ENCODE assay signal across 15 cellular contexts in the genomic region with DNA sequence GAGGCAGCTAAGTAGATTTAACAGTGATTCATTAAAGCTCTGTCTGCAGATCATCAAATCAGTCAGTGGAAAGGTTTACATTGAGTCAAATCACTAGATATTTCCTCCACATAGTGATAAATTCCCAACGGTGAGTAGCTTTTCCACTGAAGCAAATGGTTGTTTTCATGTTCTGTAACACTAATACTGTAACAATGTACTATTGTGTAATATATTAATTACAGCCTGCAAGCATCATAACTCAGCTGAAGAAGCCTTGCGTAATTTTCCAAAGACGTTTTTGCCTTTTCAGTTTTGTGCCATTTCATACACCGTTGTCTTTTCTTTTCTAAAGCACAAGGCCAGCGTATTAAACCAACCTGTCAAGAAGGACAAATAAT. TPM values are rescaled to one million over a fixed set of nuclear protein-coding genes. Genes with fewer than 3 reads are reported as not detected.
A peak's percentile ranks its signal among the peaks of the same experiment; 100 is the strongest.
DNase-seq lines count a peak whose midpoint lies in the region; ATAC-seq and TF ChIP-seq lines count a peak whose summit lies in the region.
"Had no signal": no experiment of that assay in that cellular context is flagged by ENCODE, and none has a peak within 500 bp of the region (broad histone marks: within the 10 kb centered on the region; RNA-seq: fewer than 3 reads in every experiment).

No MANE protein-coding gene starts in this region.

- no peaks in the 10 kb centered on the region for H4K20me1 ChIP-seq in SK-N-SH (ENCODE audit: insufficient read depth)

- no peaks in the 10 kb centered on the region for H3K79me2 ChIP-seq in SK-N-SH (ENCODE audit: insufficient read depth)

- 28% methylated on average over 5 of the region's 5 CpGs for WGBS in SK-N-SH (ENCODE audit: low lambda C conversion rate)
- WGBS in testis, 2 donors, result 51 to 61% methylated on average over 5 of the region's 5 CpGs

- POLR2A ChIA-PET in SK-N-SH (lab: Yijun Ruan, JAX), result no interaction called here

- intact Hi-C loops in testis (cut with DNase I; ENCODE audit: low total_unique reads), result no loop called here

- H3F3A ChIP-seq in SK-N-SH (replicated peaks; ENCODE audit: insufficient read depth), result no peaks in the 10 kb centered on the region

- H3K4me3 ChIP-seq in SK-N-SH (ENCODE audit: low read depth in 2 of 2, low read length in 1 of 2) (no peak overlapping the region), testis (no peak overlapping the region)
- H3K4me3 ChIP-seq: GM12878, skin epidermis had no signal

- TF ChIP-seq CTCF in SK-N-SH (IDR thresholded peaks at IDR 0.05), result no peak
- TF ChIP-seq CTCF in VCaP (conservative IDR thresholded peaks at IDR 0.05), result no peak
- TF ChIP-seq CTCF in testis (IDR thresholded peaks at IDR 0.05), result no peak

- H3K4me1 ChIP-seq in SK-N-SH (ENCODE audit: control insufficient read depth in 1 of 2, insufficient read depth in 2 of 2, low read depth in 1 of 2, low read length in 1 of 2) (peaks cover 0 to 3% of the 10 kb centered on the region in 2 experiments; a peak in 1 of 4 replicates), testis (peaks cover 11% of the 10 kb centered on the region)

- H3K27me3 ChIP-seq in SK-N-SH (ENCODE audit: insufficient read depth) (no peaks in the 10 kb centered on the region), testis (no peaks in the 10 kb centered on the region)

- H2AFZ ChIP-seq in SK-N-SH (ENCODE audit: low read depth), result no peak overlapping the region

- no peak overlapping the region for H3K4me2 ChIP-seq in SK-N-SH

- H3K27ac ChIP-seq in SK-N-SH (ENCODE audit: low read depth in 2 of 2, low read length in 1 of 2) (no peak overlapping the region), VCaP (peak overlapping the region; percentile 56), testis (no peak overlapping the region)
- H3K27ac ChIP-seq: skin epidermis had no signal

- TF ChIP-seq EP300 in SK-N-SH (IDR thresholded peaks at IDR 0.05; ENCODE audit: borderline replicate concordance in 1 of 2, low read depth in 1 of 2, low read length in 1 of 2), result no peak

- no peak for TF ChIP-seq POLR2A in testis (IDR thresholded peaks at IDR 0.05)

- no peak overlapping the region for H3K9ac ChIP-seq in SK-N-SH

- ATAC-seq in SK-N-SH treated with all-trans-retinoic acid at 6 μM for 48 hours (no peak), HG03097 (IDR thresholded peaks at IDR 0.05; ENCODE audit: low FRiP score, unreplicated experiment) (no peak)
- ATAC-seq: GM12878 had no signal

- no peak for DNase-seq in SK-N-SH
- peak; percentile 76 for DNase-seq in fibroblast of the conjunctiva (ENCODE audit: low read depth)
- peak; percentile 73 for DNase-seq in stromal cell of bone marrow (ENCODE audit: low read depth)
- DNase-seq in testis, result no peak
- DNase-seq in NCI-H2081 (lab: John Stamatoyannopoulos, UW), result no peak
- DNase-seq: activated naive CD4-positive, alpha-beta T cell treated with anti-CD3 and anti-CD28 coated beads, Interleukin-2, amount 50 U/mL, for 16 hours; DMS 273 treated with DMSO at 0.1 percent for 48 hours; naive B cell; NCI-H1092 treated with DMSO at 0.1 percent for 48 hours; NCI-H446 had no signal

- H3K36me3 ChIP-seq in SK-N-SH (replicated peaks in 1 of 2; ENCODE audit: control insufficient read depth in 1 of 2, insufficient read depth in 2 of 2, low read length in 1 of 2) (no peaks in the 10 kb centered on the region), testis (ENCODE audit: low read depth, missing control alignments) (no peaks in the 10 kb centered on the region)

- H3K9me3 ChIP-seq in SK-N-SH (no peaks in the 10 kb centered on the region), testis (no peaks in the 10 kb centered on the region)

- no peak for TF ChIP-seq RAD21 in SK-N-SH (IDR thresholded peaks at IDR 0.05; ENCODE audit: low read length)

- no peaks in the 10 kb centered on the region for H3K9me2 ChIP-seq in SK-N-SH

- CTCF ChIA-PET in SK-N-SH (lab: Yijun Ruan, JAX), result interaction anchor here (0.8 to 1.0 kb wide), 3 partner anchors 11 to 17 kb away, joined by 3 read pairs; no protein-coding TSS in a partner anchor

TF ChIP-seq in SK-N-SH treated with all-trans-retinoic acid at 6 μM for 48 hours, 23 proteins besides CTCF, POLR2A, EP300 and RAD21:
- TF ChIP-seq ZFP3 (CRISPR knock-in tag; IDR thresholded peaks at IDR 0.05) (no peak), ISL1 (CRISPR knock-in tag; IDR thresholded peaks at IDR 0.05) (0 out of 2 replicates have a peak, but pooled peaks have one; percentile 13)

TF ChIP-seq in SK-N-SH, 30 proteins besides CTCF, POLR2A, EP300 and RAD21 (continues in another document):
- no peak for TF ChIP-seq IRF3 (IDR thresholded peaks at IDR 0.05; ENCODE audit: low read depth, low read length)
- TF ChIP-seq, protein P1, sequence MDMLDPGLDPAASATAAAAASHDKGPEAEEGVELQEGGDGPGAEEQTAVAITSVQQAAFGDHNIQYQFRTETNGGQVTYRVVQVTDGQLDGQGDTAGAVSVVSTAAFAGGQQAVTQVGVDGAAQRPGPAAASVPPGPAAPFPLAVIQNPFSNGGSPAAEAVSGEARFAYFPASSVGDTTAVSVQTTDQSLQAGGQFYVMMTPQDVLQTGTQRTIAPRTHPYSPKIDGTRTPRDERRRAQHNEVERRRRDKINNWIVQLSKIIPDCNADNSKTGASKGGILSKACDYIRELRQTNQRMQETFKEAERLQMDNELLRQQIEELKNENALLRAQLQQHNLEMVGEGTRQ (IDR thresholded peaks at IDR 0.05; ENCODE audit: borderline replicate concordance, low read depth, low read length), result no peak
- TF ChIP-seq EZH2phosphoT487 (IDR thresholded peaks at IDR 0.05; ENCODE audit: borderline replicate concordance, low read depth), result no peak
- TF ChIP-seq TAF1 (IDR thresholded peaks at IDR 0.05; ENCODE audit: borderline replicate concordance, low read depth, low read length), result no peak
- TF ChIP-seq GATA2 (CRISPR knock-in tag; IDR thresholded peaks at IDR 0.05), result no peak
- TF ChIP-seq FOXJ3 (CRISPR knock-in tag; IDR thresholded peaks at IDR 0.05), result no peak
- TF ChIP-seq SIN3A (IDR thresholded peaks at IDR 0.05; ENCODE audit: borderline replicate concordance, low read depth, low read length), result no peak
- no peak for TF ChIP-seq JUND (IDR thresholded peaks at IDR 0.05)
- TF ChIP-seq, protein P2, sequence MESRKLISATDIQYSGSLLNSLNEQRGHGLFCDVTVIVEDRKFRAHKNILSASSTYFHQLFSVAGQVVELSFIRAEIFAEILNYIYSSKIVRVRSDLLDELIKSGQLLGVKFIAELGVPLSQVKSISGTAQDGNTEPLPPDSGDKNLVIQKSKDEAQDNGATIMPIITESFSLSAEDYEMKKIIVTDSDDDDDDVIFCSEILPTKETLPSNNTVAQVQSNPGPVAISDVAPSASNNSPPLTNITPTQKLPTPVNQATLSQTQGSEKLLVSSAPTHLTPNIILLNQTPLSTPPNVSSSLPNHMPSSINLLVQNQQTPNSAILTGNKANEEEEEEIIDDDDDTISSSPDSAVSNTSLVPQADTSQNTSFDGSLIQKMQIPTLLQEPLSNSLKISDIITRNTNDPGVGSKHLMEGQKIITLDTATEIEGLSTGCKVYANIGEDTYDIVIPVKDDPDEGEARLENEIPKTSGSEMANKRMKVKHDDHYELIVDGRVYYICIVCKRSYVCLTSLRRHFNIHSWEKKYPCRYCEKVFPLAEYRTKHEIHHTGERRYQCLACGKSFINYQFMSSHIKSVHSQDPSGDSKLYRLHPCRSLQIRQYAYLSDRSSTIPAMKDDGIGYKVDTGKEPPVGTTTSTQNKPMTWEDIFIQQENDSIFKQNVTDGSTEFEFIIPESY (IDR thresholded peaks at IDR 0.05; ENCODE audit: borderline replicate concordance, low read depth), result no peak
- TF ChIP-seq, protein P3, sequence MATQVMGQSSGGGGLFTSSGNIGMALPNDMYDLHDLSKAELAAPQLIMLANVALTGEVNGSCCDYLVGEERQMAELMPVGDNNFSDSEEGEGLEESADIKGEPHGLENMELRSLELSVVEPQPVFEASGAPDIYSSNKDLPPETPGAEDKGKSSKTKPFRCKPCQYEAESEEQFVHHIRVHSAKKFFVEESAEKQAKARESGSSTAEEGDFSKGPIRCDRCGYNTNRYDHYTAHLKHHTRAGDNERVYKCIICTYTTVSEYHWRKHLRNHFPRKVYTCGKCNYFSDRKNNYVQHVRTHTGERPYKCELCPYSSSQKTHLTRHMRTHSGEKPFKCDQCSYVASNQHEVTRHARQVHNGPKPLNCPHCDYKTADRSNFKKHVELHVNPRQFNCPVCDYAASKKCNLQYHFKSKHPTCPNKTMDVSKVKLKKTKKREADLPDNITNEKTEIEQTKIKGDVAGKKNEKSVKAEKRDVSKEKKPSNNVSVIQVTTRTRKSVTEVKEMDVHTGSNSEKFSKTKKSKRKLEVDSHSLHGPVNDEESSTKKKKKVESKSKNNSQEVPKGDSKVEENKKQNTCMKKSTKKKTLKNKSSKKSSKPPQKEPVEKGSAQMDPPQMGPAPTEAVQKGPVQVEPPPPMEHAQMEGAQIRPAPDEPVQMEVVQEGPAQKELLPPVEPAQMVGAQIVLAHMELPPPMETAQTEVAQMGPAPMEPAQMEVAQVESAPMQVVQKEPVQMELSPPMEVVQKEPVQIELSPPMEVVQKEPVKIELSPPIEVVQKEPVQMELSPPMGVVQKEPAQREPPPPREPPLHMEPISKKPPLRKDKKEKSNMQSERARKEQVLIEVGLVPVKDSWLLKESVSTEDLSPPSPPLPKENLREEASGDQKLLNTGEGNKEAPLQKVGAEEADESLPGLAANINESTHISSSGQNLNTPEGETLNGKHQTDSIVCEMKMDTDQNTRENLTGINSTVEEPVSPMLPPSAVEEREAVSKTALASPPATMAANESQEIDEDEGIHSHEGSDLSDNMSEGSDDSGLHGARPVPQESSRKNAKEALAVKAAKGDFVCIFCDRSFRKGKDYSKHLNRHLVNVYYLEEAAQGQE (IDR thresholded peaks at IDR 0.05; ENCODE audit: low read depth, low read length), result no peak
- TF ChIP-seq NRF1 (IDR thresholded peaks at IDR 0.05; ENCODE audit: low read depth, low read length), result no peak
- no peak for TF ChIP-seq NFIC (IDR thresholded peaks at IDR 0.05; ENCODE audit: borderline replicate concordance)
- TF ChIP-seq MEF2A (IDR thresholded peaks at IDR 0.05; ENCODE audit: borderline replicate concordance, low read depth), result no peak
- no peak for TF ChIP-seq RXRA (IDR thresholded peaks at IDR 0.05; ENCODE audit: borderline replicate concordance, low read depth)

RNA-seq across cellular contexts. Expression of gene PDE9A, which starts 16.9 kb away (rescaled TPM):
- polyA plus RNA-seq in SK-N-SH (2012; rRNA removed) (0.28 and 0.54 TPM in 2 replicates), testis (ENCODE audit: insufficient read depth, low read depth, low replicate concordance) (6.4 TPM)
- 0.75 and 1.3 TPM in 2 replicates for polyA plus RNA-seq in SK-N-SH (2012; cell fraction: cytosol; rRNA removed)
- polyA plus RNA-seq in SK-N-SH (2012; cell fraction: nucleus; rRNA removed), result 0.87 and 1.4 TPM in 2 replicates
- total RNA-seq in testis, result 1 to 10 TPM; 5.7 to 6.3 TPM

Comparison
In these comparisons a context has a peak if more than half of its experiments do, and no peak if none do; other contexts are left out.
1. DNase-seq: peak in fibroblast of the conjunctiva (single experiment) and stromal cell of bone marrow (single experiment); none in SK-N-SH (single experiment), testis (single experiment) and NCI-H2081 (0 of 2).